8 cellular contexts compared by ENCODE assay signal in the genomic region with DNA sequence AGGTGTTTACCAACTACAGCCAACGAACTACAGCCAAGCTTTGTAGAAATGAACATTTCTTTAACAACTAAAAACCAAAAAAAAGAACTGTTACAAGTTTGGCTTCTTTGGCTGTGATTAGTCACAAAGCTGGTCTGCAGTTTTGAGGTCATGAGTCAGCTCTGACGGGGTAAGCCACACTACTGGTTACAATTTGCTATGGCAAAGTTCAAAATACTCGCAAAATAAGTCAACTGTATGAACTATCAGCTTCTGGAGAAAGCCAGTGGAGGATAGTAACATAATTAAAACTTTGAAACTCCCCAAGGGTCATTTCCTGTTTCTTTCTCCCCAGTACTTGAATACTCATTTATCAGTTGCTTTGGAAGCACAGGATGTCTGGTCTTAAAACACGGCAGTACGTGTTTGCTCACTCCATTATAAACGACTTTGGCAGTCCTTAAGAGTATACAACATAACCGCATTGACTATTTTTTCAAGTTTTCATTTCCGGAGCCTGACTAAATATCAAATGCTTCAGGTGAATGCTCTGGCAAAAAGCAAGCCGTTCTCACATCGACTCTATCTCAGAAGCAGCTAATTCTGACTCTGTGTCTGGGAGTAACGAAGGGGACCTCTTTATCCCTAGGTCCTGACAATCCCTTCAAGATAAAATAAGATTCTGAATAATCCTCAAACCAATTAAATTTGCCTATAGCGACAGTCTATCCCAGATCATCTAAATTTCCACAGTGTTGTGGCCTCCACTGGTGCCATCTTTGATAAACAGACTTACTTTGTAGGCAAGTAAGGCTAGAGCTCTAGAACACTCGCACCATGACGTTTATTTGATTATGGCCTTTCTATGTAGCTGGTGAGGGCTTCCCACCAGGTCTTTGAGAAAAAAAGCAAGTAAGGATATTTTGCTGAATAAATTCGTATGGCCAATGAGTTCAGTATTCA. TPM values are rescaled to one million over a fixed set of nuclear protein-coding genes. Genes with fewer than 3 reads are reported as not detected.
A peak's percentile ranks its signal among the peaks of the same experiment; 100 is the strongest.
DNase-seq lines count a peak whose midpoint lies in the region; ATAC-seq, FAIRE-seq and TF ChIP-seq lines count a peak whose summit lies in the region.

No MANE protein-coding gene starts in this region.

- peaks cover 63% of the 10 kb centered on the region for H3K4me1 ChIP-seq in PC-3 (ENCODE audit: insufficient read depth, low read length)

- peaks cover 25% of the 10 kb centered on the region for H3K4me1 Mint-ChIP-seq in activated naive CD4-positive, alpha-beta T cell treated with anti-CD3 and anti-CD28 coated beads, Interleukin-2, amount 10 ng/mL, durations not matched to agents 7 days and 5 days

- peak; percentile 49 for ATAC-seq in HG02642 (IDR thresholded peaks at IDR 0.05; ENCODE audit: poor library complexity, unreplicated experiment)
- ATAC-seq in PC-3 = peak; percentile 59
- ATAC-seq in left lobe of liver = peak; percentile 46

- H3K9me3 ChIP-seq in PC-3 (ENCODE audit: low read length) (no peaks in the 10 kb centered on the region), WERI-Rb-1 (ENCODE audit: severe bottlenecking) (no peaks in the 10 kb centered on the region)

- TSS peak; percentile 94 for BruUV-seq in PC-3 (replicated peaks; lab: Mats Ljungman, UMichigan)

- no peaks in the 10 kb centered on the region for H3K9me2 ChIP-seq in PC-3 (replicated peaks; ENCODE audit: low read length)

- H3K27ac Mint-ChIP-seq in activated naive CD4-positive, alpha-beta T cell treated with anti-CD3 and anti-CD28 coated beads, Interleukin-2, amount 10 ng/mL, durations not matched to agents 7 days and 5 days = peak overlapping the region; percentile 95

- FAIRE-seq in G401.6 (lab: Jason Lieb, UNC) = peak; percentile 74

- H3K4me3 Mint-ChIP-seq in activated naive CD4-positive, alpha-beta T cell treated with anti-CD3 and anti-CD28 coated beads, Interleukin-2, amount 10 ng/mL, durations not matched to agents 7 days and 5 days = peak overlapping the region; percentile 35

- no peaks in the 10 kb centered on the region for H3K36me3 Mint-ChIP-seq in activated naive CD4-positive, alpha-beta T cell treated with anti-CD3 and anti-CD28 coated beads, Interleukin-2, amount 10 ng/mL, durations not matched to agents 7 days and 5 days

- H3K36me3 ChIP-seq in PC-3 (ENCODE audit: low read depth, low read length) (no peaks in the 10 kb centered on the region), H7 (replicated peaks; ENCODE audit: control insufficient read depth, insufficient read depth, low read length) (no peaks in the 10 kb centered on the region), WERI-Rb-1 (peaks cover 3% of the 10 kb centered on the region; the same call in 1 of the 2 replicates)

- H3K27ac ChIP-seq in PC-3 (ENCODE audit: low read length) = peak overlapping the region; percentile 96
- H3K27ac ChIP-seq in WERI-Rb-1 = no peak overlapping the region

- H3K4me3 ChIP-seq in PC-3 (ENCODE audit: low read length) = peak overlapping the region; percentile 54
- no peak overlapping the region for H3K4me3 ChIP-seq in H7 (ENCODE audit: insufficient read depth, low read depth, low read length)
- H3K4me3 ChIP-seq in WERI-Rb-1 (ENCODE audit: low read depth, low read length) = no peak overlapping the region

- DNase-seq in PC-3 (peak; percentile 97), left lobe of liver (ENCODE audit: low spot score) (no peak), H7 (no peak), WERI-Rb-1 (no peak)
- DNase-seq in activated naive CD4-positive, alpha-beta T cell treated with anti-CD3 and anti-CD28 coated beads, Interleukin-2, amount 10 ng/mL, durations not matched to agents 7 days and 5 days = peak; percentile 71
- peak; percentile 30 to 50 for DNase-seq in stimulated activated CD8-positive, alpha-beta memory T cell treated with anti-CD3 and anti-CD28 coated beads, Interleukin-2, amount 100 ng/mL, for 48 hours (ENCODE audit: low read depth in 2 of 2)

- H3K4me2 ChIP-seq in PC-3 (ENCODE audit: low read length) = peak overlapping the region; percentile 78

- peaks cover 38% of the 10 kb centered on the region for H3F3A ChIP-seq in PC-3 (ENCODE audit: low read length, unreplicated experiment)

- H3K27me3 Mint-ChIP-seq in activated naive CD4-positive, alpha-beta T cell treated with anti-CD3 and anti-CD28 coated beads, Interleukin-2, amount 10 ng/mL, durations not matched to agents 7 days and 5 days = no peaks in the 10 kb centered on the region

- H4K20me1 ChIP-seq in PC-3 (ENCODE audit: low read length) = no peaks in the 10 kb centered on the region

- H2AFZ ChIP-seq in PC-3 (ENCODE audit: low read length) = peak overlapping the region; percentile 49; the same call in 1 of the 2 replicates

- no peaks in the 10 kb centered on the region for H3K9me3 Mint-ChIP-seq in activated naive CD4-positive, alpha-beta T cell treated with anti-CD3 and anti-CD28 coated beads, Interleukin-2, amount 10 ng/mL, durations not matched to agents 7 days and 5 days

- POLR2A ChIA-PET in PC-3 (lab: Charles Lee; ENCODE audit: unreplicated experiment) = interaction anchor here (0.5 to 1.8 kb wide), 10 partner anchors 11 to 281 kb away, joined by 3 to 21 read pairs (median 4); a partner anchor contains a TSS

- intact Hi-C loops in PC-3 (cut with micrococcal nuclease) = loop anchor here (1.0 to 5.0 kb wide), 10 partner anchors 43 to 459 kb away; no protein-coding TSS in a partner anchor

- H3K27me3 ChIP-seq in PC-3 (ENCODE audit: low read length) (no peaks in the 10 kb centered on the region), H7 (ENCODE audit: control insufficient read depth, insufficient read depth, low read length) (no peaks in the 10 kb centered on the region), WERI-Rb-1 (ENCODE audit: insufficient read depth, low read depth, severe bottlenecking) (no peaks in the 10 kb centered on the region)

- peak overlapping the region; percentile 85 for H3K9ac ChIP-seq in PC-3 (ENCODE audit: low read length)

- CTCF ChIA-PET in PC-3 (lab: Charles Lee) = interaction anchor here (0.9 kb wide), 1 partner anchor 41 kb away, joined by 3 read pairs; no protein-coding TSS in a partner anchor
- CTCF ChIA-PET in activated naive CD4-positive, alpha-beta T cell treated with anti-CD3 and anti-CD28 coated beads, Interleukin-2, amount 10 ng/mL, durations not matched to agents 7 days and 5 days (lab: Charles Lee) = interaction anchor here (0.7 to 3.5 kb wide), 5 partner anchors 10 to 87 kb away, joined by 3 to 30 read pairs (median 6); a partner anchor contains a TSS

- TF ChIP-seq CTCF in PC-3 (conservative IDR thresholded peaks at IDR 0.05; ENCODE audit: low read depth, low read length) (no peak), WERI-Rb-1 (IDR thresholded peaks at IDR 0.05; ENCODE audit: low read depth, low read length) (no peak)

- H3K79me2 ChIP-seq in PC-3 (ENCODE audit: low read length) = no peaks in the 10 kb centered on the region

RNA-seq across cellular contexts. Expression of a gene that starts 10.6 kb away (rescaled TPM):
- 181 and 218 TPM in 2 replicates for total RNA-seq in PC-3 (2014; rRNA removed)
- 2.2 TPM for total RNA-seq in left lobe of liver
- 16.4 and 19.7 TPM in 2 replicates for total RNA-seq in H7 (2014; rRNA removed; shearing (Covaris generic))

Comparison
In these comparisons a context has a peak if more than half of its experiments do, and no peak if none do; other contexts are left out.
1. DNase-seq: peak in PC-3 (single experiment), activated naive CD4-positive, alpha-beta T cell treated with anti-CD3 and anti-CD28 coated beads, Interleukin-2, amount 10 ng/mL, durations not matched to agents 7 days and 5 days (single experiment) and stimulated activated CD8-positive, alpha-beta memory T cell treated with anti-CD3 and anti-CD28 coated beads, Interleukin-2, amount 100 ng/mL, for 48 hours (2 of 2); none in left lobe of liver (single experiment), H7 (single experiment) and WERI-Rb-1 (single experiment).
2. Peak in every context shown above with its lines, with median percentiles within 50 percentile points of each other: ATAC-seq.